In genomic region chr7:381211-382117, GRCh38 we compare ENCODE assay signal across 10 cellular contexts.
DNase-seq lines count a peak whose midpoint lies in the region; ATAC-seq and TF ChIP-seq lines count a peak whose summit lies in the region.
"Had no signal": no experiment of that assay in that cellular context is flagged by ENCODE, and none has a peak within 500 bp of the region (broad histone marks: within the 10 kb centered on the region; RNA-seq: fewer than 3 reads in every experiment).

No MANE protein-coding gene starts in this region.

- H3K27ac ChIP-seq in RWPE2 (ENCODE audit: poor library complexity, severe bottlenecking) (no peak overlapping the region), MM.1S (ENCODE audit: low read length) (no peak overlapping the region)

- no peak for TF ChIP-seq CTCF in RWPE2 (IDR thresholded peaks at IDR 0.05; ENCODE audit: poor library complexity, severe bottlenecking)
- no peak for TF ChIP-seq CTCF in MM.1S (IDR thresholded peaks at IDR 0.05; ENCODE audit: low read length)

- no peaks in the 10 kb centered on the region for H3K79me2 ChIP-seq in MM.1S (ENCODE audit: low read length)

- peaks cover 3 to 5% (median 4%) of the 10 kb centered on the region in 3 donors for H3K27me3 Mint-ChIP-seq in immature natural killer cell (ENCODE audit: low read depth in 3 of 3)

- H3K27ac Mint-ChIP-seq in immature natural killer cell = peak overlapping the region in 2 of 6 donors; percentile 38 to 65
- H3K27ac Mint-ChIP-seq: nephron progenitor cell had no signal

- no peak overlapping the region for H3K4me2 ChIP-seq in MM.1S (ENCODE audit: low read depth, low read length)

- H3K9me3 Mint-ChIP-seq in immature natural killer cell = peaks cover 0 to 10% (median 2%) of the 10 kb centered on the region in 6 donors

- H3K4me3 ChIP-seq in RWPE2 (ENCODE audit: severe bottlenecking) (no peak overlapping the region), MM.1S (ENCODE audit: low read length) (no peak overlapping the region)

- peaks cover 0 to 4% (median 3%) of the 10 kb centered on the region in 3 donors for H3K36me3 Mint-ChIP-seq in immature natural killer cell

- no peak overlapping the region for H2AFZ ChIP-seq in MM.1S (ENCODE audit: low read length)

- H3K27me3 ChIP-seq in RWPE2 (ENCODE audit: insufficient read depth, poor library complexity, severe bottlenecking) (no peaks in the 10 kb centered on the region), MM.1S (replicated peaks; ENCODE audit: insufficient read depth, low read length) (no peaks in the 10 kb centered on the region)

- H3K9ac ChIP-seq in MM.1S (ENCODE audit: low read length) = no peak overlapping the region

- H3K9me2 ChIP-seq in MM.1S (replicated peaks; ENCODE audit: insufficient read depth, low read length) = no peaks in the 10 kb centered on the region

- H3K4me1 Mint-ChIP-seq in immature natural killer cell = peaks cover 19 to 20% of the 10 kb centered on the region in 2 donors

- peak overlapping the region in 4 of 5 donors; percentile 23 to 55 (median 42) for H3K4me3 Mint-ChIP-seq in immature natural killer cell
- H3K4me3 Mint-ChIP-seq: nephron progenitor cell had no signal

- H4K20me1 ChIP-seq in MM.1S (ENCODE audit: insufficient read depth, low read length) = no peaks in the 10 kb centered on the region

- no peaks in the 10 kb centered on the region for H3K36me3 ChIP-seq in RWPE2 (ENCODE audit: low read depth)
- no peaks in the 10 kb centered on the region for H3K36me3 ChIP-seq in MM.1S (replicated peaks; ENCODE audit: insufficient read depth, low read length)

- DNase-seq in RWPE2 (ENCODE audit: low spot score) = peak; percentile 41
- DNase-seq in activated CD8-positive, alpha-beta memory T cell treated with anti-CD3 and anti-CD28 coated beads, Interleukin-2, amount 50 U/mL, for 4 hours = peak; percentile 59
- peak in 1 of 3 donors; percentile 14 for DNase-seq in immature natural killer cell
- peak; percentile 43 to 52 for DNase-seq in stimulated activated CD8-positive, alpha-beta memory T cell treated with anti-CD3 and anti-CD28 coated beads, Interleukin-7, amount 100 ng/mL, for 4 hours (ENCODE audit: low read depth in 2 of 2)
- no peak for DNase-seq in MM.1S
- DNase-seq in NCI-H1436 (lab: John Stamatoyannopoulos, UW) = no peak
- DNase-seq in NCI-H446 treated with DMSO at 0.1 percent for 48 hours (lab: John Stamatoyannopoulos, UW) = no peak
- DNase-seq: IMR-90, nephron progenitor cell had no signal

- no peak for ATAC-seq in RWPE2 (ENCODE audit: low read depth)
- ATAC-seq in GM18519 (IDR thresholded peaks at IDR 0.05; ENCODE audit: low FRiP score, unreplicated experiment) = no peak

- no peaks in the 10 kb centered on the region for H3K4me1 ChIP-seq in RWPE2 (ENCODE audit: insufficient read depth, poor library complexity, severe bottlenecking)
- H3K4me1 ChIP-seq in MM.1S (ENCODE audit: low read length) = no peaks in the 10 kb centered on the region

- H3K9me3 ChIP-seq in RWPE2 (ENCODE audit: severe bottlenecking) = no peaks in the 10 kb centered on the region
- H3K9me3 ChIP-seq in MM.1S (replicated peaks; ENCODE audit: insufficient read depth, low read length) = no peaks in the 10 kb centered on the region

- H3F3A ChIP-seq in MM.1S (ENCODE audit: insufficient read depth, low read length) = no peaks in the 10 kb centered on the region

Comparison
In these comparisons a context has a peak if more than half of its experiments do, and no peak if none do; other contexts are left out.
1. DNase-seq: peak in RWPE2 (single experiment), activated CD8-positive, alpha-beta memory T cell treated with anti-CD3 and anti-CD28 coated beads, Interleukin-2, amount 50 U/mL, for 4 hours (single experiment) and stimulated activated CD8-positive, alpha-beta memory T cell treated with anti-CD3 and anti-CD28 coated beads, Interleukin-7, amount 100 ng/mL, for 4 hours (2 of 2); none in MM.1S (single experiment), NCI-H1436 (single experiment) and NCI-H446 treated with DMSO at 0.1 percent for 48 hours (single experiment).